In genomic region chr11:123268118-123268517, GRCh38 we compare ENCODE assay signal across 1 cellular context.
TF ChIP-seq lines count a peak whose summit lies in the region.

No MANE protein-coding gene starts in this region.

TF ChIP-seq in GM23338, 12 proteins besides CTCF, POLR2A, EP300 and RAD21 (continued from another document):
- TF ChIP-seq, protein P1, sequence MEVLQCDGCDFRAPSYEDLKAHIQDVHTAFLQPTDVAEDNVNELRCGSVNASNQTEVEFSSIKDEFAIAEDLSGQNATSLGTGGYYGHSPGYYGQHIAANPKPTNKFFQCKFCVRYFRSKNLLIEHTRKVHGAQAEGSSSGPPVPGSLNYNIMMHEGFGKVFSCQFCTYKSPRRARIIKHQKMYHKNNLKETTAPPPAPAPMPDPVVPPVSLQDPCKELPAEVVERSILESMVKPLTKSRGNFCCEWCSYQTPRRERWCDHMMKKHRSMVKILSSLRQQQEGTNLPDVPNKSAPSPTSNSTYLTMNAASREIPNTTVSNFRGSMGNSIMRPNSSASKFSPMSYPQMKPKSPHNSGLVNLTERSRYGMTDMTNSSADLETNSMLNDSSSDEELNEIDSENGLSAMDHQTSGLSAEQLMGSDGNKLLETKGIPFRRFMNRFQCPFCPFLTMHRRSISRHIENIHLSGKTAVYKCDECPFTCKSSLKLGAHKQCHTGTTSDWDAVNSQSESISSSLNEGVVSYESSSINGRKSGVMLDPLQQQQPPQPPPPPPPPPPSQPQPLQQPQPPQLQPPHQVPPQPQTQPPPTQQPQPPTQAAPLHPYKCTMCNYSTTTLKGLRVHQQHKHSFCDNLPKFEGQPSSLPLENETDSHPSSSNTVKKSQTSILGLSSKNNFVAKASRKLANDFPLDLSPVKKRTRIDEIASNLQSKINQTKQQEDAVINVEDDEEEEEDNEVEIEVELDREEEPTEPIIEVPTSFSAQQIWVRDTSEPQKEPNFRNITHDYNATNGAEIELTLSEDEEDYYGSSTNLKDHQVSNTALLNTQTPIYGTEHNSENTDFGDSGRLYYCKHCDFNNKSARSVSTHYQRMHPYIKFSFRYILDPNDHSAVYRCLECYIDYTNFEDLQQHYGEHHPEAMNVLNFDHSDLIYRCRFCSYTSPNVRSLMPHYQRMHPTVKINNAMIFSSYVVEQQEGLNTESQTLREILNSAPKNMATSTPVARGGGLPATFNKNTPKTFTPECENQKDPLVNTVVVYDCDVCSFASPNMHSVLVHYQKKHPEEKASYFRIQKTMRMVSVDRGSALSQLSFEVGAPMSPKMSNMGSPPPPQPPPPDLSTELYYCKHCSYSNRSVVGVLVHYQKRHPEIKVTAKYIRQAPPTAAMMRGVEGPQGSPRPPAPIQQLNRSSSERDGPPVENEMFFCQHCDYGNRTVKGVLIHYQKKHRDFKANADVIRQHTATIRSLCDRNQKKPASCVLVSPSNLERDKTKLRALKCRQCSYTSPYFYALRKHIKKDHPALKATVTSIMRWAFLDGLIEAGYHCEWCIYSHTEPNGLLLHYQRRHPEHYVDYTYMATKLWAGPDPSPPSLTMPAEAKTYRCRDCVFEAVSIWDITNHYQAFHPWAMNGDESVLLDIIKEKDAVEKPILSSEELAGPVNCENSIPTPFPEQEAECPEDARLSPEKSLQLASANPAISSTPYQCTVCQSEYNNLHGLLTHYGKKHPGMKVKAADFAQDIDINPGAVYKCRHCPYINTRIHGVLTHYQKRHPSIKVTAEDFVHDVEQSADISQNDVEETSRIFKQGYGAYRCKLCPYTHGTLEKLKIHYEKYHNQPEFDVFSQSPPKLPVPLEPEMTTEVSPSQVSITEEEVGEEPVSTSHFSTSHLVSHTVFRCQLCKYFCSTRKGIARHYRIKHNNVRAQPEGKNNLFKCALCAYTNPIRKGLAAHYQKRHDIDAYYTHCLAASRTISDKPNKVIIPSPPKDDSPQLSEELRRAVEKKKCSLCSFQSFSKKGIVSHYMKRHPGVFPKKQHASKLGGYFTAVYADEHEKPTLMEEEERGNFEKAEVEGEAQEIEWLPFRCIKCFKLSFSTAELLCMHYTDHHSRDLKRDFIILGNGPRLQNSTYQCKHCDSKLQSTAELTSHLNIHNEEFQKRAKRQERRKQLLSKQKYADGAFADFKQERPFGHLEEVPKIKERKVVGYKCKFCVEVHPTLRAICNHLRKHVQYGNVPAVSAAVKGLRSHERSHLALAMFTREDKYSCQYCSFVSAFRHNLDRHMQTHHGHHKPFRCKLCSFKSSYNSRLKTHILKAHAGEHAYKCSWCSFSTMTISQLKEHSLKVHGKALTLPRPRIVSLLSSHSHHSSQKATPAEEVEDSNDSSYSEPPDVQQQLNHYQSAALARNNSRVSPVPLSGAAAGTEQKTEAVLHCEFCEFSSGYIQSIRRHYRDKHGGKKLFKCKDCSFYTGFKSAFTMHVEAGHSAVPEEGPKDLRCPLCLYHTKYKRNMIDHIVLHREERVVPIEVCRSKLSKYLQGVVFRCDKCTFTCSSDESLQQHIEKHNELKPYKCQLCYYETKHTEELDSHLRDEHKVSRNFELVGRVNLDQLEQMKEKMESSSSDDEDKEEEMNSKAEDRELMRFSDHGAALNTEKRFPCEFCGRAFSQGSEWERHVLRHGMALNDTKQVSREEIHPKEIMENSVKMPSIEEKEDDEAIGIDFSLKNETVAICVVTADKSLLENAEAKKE (CRISPR knock-in tag; IDR thresholded peaks at IDR 0.05), result no peak
- no peak for TF ChIP-seq NANOG (IDR thresholded peaks at IDR 0.05; ENCODE audit: borderline replicate concordance)
- no peak for TF ChIP-seq JUNB (IDR thresholded peaks at IDR 0.05; ENCODE audit: unreplicated experiment)
- TF ChIP-seq EZH2phosphoT487 (IDR thresholded peaks at IDR 0.05; ENCODE audit: unreplicated experiment), result no peak
- no peak for TF ChIP-seq CREB1 (CRISPR knock-in tag; IDR thresholded peaks at IDR 0.05; ENCODE audit: low read depth)
- no peak for TF ChIP-seq STAT1 (IDR thresholded peaks at IDR 0.05; ENCODE audit: unreplicated experiment)
- no peak for TF ChIP-seq ZNF114 (CRISPR knock-in tag; IDR thresholded peaks at IDR 0.05)
TF ChIP-seq in GM23338: peak in this region for 0.
